In the genomic region with DNA sequence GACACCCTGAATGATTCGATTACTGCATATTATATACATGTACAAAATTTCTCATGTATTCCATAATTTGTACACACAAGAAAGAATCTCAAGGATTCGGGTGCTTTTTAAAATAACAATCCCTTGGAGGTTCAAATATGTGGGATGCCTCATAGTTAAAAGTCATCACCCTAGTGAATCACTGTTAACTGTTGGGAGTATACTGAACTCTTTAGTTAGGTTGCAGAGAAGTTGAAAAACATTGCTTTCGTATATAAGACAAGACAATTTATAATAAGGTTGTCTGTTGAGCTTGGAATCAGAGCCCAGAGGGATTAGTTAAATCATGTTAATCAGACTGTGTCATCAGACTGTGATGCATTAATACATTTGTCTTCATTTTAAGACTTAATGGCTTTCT, we compare ENCODE assay signal across 16 cellular contexts. TPM values are rescaled to one million over a fixed set of nuclear protein-coding genes. Genes with fewer than 3 reads are reported as not detected.
DNase-seq lines count a peak whose midpoint lies in the region; ATAC-seq lines count a peak whose summit lies in the region.
"Had no signal": no experiment of that assay in that cellular context is flagged by ENCODE, and none has a peak within 500 bp of the region (broad histone marks: within the 10 kb centered on the region; RNA-seq: fewer than 3 reads in every experiment).

No MANE protein-coding gene starts in this region.

- no peak overlapping the region for H3K4me3 Mint-ChIP-seq in activated CD4-positive, alpha-beta memory T cell treated with anti-CD3 and anti-CD28 coated beads for 36 hours
- no peak overlapping the region for H3K4me3 Mint-ChIP-seq in immature natural killer cell

- no peaks in the 10 kb centered on the region for H3K9me3 Mint-ChIP-seq in activated CD4-positive, alpha-beta memory T cell treated with anti-CD3 and anti-CD28 coated beads for 36 hours
- H3K9me3 Mint-ChIP-seq in immature natural killer cell = no peaks in the 10 kb centered on the region

- H3K4me1 Mint-ChIP-seq in activated CD4-positive, alpha-beta memory T cell treated with anti-CD3 and anti-CD28 coated beads for 36 hours (ENCODE audit: low read depth) = peaks cover 40% of the 10 kb centered on the region
- peaks cover 48 to 71% of the 10 kb centered on the region in 2 donors for H3K4me1 Mint-ChIP-seq in immature natural killer cell

- intact Hi-C loops in activated CD4-positive, alpha-beta memory T cell treated with anti-CD3 and anti-CD28 coated beads for 36 hours (cut with micrococcal nuclease) = loop anchor here (1.0 to 5.0 kb wide), 2 partner anchors 107 to 146 kb away; partner anchors contain the start of gene MOB1B

- DNase-seq in AG20443 (ENCODE audit: low spot score) (peak; percentile 24), GM03348 (ENCODE audit: low spot score) (peak; percentile 36), immature natural killer cell (no peak), amniotic stem cell (lab: John Stamatoyannopoulos, UW) (no peak), A172 (ENCODE audit: low spot score) (no peak), GDM1 (lab: John Stamatoyannopoulos, UW) (no peak)
- no peak for DNase-seq in activated CD4-positive, alpha-beta memory T cell treated with anti-CD3 and anti-CD28 coated beads for 36 hours
- DNase-seq: activated CD4-positive, alpha-beta T cell treated with anti-CD3 and anti-CD28 coated beads, Interleukin-2, amount 50 U/mL, for 48 hours; activated naive CD4-positive, alpha-beta T cell treated with Interleukin-2 at 50 U/mL for 16 hours; cerebellar nuclear complex; left cardiac atrium; NCI-H2029 treated with DMSO at 0.1 percent for 48 hours; NCI-H748 treated with DMSO at 0.1 percent for 48 hours; psoas muscle; stimulated activated CD4-positive, alpha-beta T cell treated with anti-CD3 and anti-CD28 coated beads, Interleukin-15, amount 100 ng/mL, for 24 hours had no signal

- CTCF ChIA-PET in activated CD4-positive, alpha-beta memory T cell treated with anti-CD3 and anti-CD28 coated beads for 36 hours (lab: Charles Lee) = interaction anchor here (1.0 to 5.1 kb wide), 6 partner anchors 9 to 324 kb away, joined by 3 to 69 read pairs (median 6); partner anchors contain the start of gene DCK

- no peaks in the 10 kb centered on the region for H3K27me3 Mint-ChIP-seq in activated CD4-positive, alpha-beta memory T cell treated with anti-CD3 and anti-CD28 coated beads for 36 hours
- peaks cover 0 to 2% (median 0%) of the 10 kb centered on the region in 3 donors for H3K27me3 Mint-ChIP-seq in immature natural killer cell (ENCODE audit: low read depth in 3 of 3)

- POLR2A ChIA-PET in activated CD4-positive, alpha-beta memory T cell treated with anti-CD3 and anti-CD28 coated beads for 36 hours (lab: Charles Lee) = no interaction called here

- peaks cover 9% of the 10 kb centered on the region for H3K36me3 Mint-ChIP-seq in activated CD4-positive, alpha-beta memory T cell treated with anti-CD3 and anti-CD28 coated beads for 36 hours
- H3K36me3 Mint-ChIP-seq in immature natural killer cell = peaks cover 3 to 9% (median 6%) of the 10 kb centered on the region in 3 donors

- ATAC-seq in HG03159 (IDR thresholded peaks at IDR 0.05; ENCODE audit: unreplicated experiment) = no peak
- ATAC-seq: psoas muscle had no signal

- H3K27ac Mint-ChIP-seq in activated CD4-positive, alpha-beta memory T cell treated with anti-CD3 and anti-CD28 coated beads for 36 hours = peak overlapping the region; percentile 82
- peak overlapping the region in 4 of 6 donors; percentile 37 to 62 (median 56) for H3K27ac Mint-ChIP-seq in immature natural killer cell

RNA-seq across cellular contexts. Expression of gene DCK, which starts 15.6 kb away (rescaled TPM):
- 10 to 100 TPM; 37.0 to 37.2 TPM for total RNA-seq in activated CD4-positive, alpha-beta memory T cell treated with anti-CD3 and anti-CD28 coated beads for 36 hours
- 100 to 1,000 TPM in 1 of 3 donors, 10 to 100 TPM in 2; 78.7 to 117 (median 78.8) TPM for polyA plus RNA-seq in immature natural killer cell
- 40.7 and 40.8 TPM in 2 replicates for total RNA-seq in A172 (2014; rRNA removed; shearing (Covaris generic))

Comparison
In these comparisons a context has a peak if more than half of its experiments do, and no peak if none do; other contexts are left out.
1. DNase-seq: peak in AG20443 (single experiment) and GM03348 (single experiment); none in activated CD4-positive, alpha-beta memory T cell treated with anti-CD3 and anti-CD28 coated beads for 36 hours (single experiment), immature natural killer cell (0 of 3), amniotic stem cell (single experiment), A172 (single experiment) and GDM1 (single experiment).